8 cellular contexts compared by ENCODE assay signal in genomic region chr12:54306925-54307731, GRCh38. TPM values are rescaled to one million over a fixed set of nuclear protein-coding genes. Genes with fewer than 3 reads are reported as not detected.
DNase-seq lines count a peak whose midpoint lies in the region; ATAC-seq and TF ChIP-seq lines count a peak whose summit lies in the region.

No MANE protein-coding gene starts in this region.

- no peaks in the 10 kb centered on the region for H3K9me3 ChIP-seq in osteoblast (ENCODE audit: low read depth, low read length)

- H3K4me3 ChIP-seq in epithelial cell of esophagus (ENCODE audit: low read length) (no peak overlapping the region), osteoblast (ENCODE audit: insufficient read depth, low read length) (no peak overlapping the region)

- peaks cover 9% of the 10 kb centered on the region for H3K4me1 ChIP-seq in osteoblast (ENCODE audit: insufficient read depth, low read length)

- H3K36me3 ChIP-seq in osteoblast (ENCODE audit: insufficient read depth, low read length) = no peaks in the 10 kb centered on the region

- no peak overlapping the region for H2AFZ ChIP-seq in osteoblast (ENCODE audit: low read length)

- H3K4me2 ChIP-seq in osteoblast (ENCODE audit: insufficient read depth, low read length) = no peak overlapping the region

- peaks cover 11% of the 10 kb centered on the region for H3K27me3 ChIP-seq in osteoblast (ENCODE audit: insufficient read depth, low read length)

- no peaks in the 10 kb centered on the region for H3K79me2 ChIP-seq in osteoblast (ENCODE audit: insufficient read depth, low read length)

- no peak for ATAC-seq in HG03457 (IDR thresholded peaks at IDR 0.05; ENCODE audit: unreplicated experiment)

- H4K20me1 ChIP-seq in osteoblast (ENCODE audit: insufficient read depth, low read length) = no peaks in the 10 kb centered on the region

- TF ChIP-seq CTCF in epithelial cell of esophagus (IDR thresholded peaks at IDR 0.05; ENCODE audit: insufficient read depth, low read depth, low read length, missing control alignments) = no peak
- no peak for TF ChIP-seq CTCF in osteoblast (IDR thresholded peaks at IDR 0.05; ENCODE audit: extremely low read depth, low read depth, low read length)

- no peak overlapping the region for H3K27ac ChIP-seq in osteoblast (ENCODE audit: low read depth, low read length)

- DNase-seq in HPDE6-E6E7 (ENCODE audit: extremely low spot score) = peak; percentile 83
- peak; percentile 100 for DNase-seq in OCI-M1 (lab: John Stamatoyannopoulos, UW)
- DNase-seq in epithelial cell of esophagus (ENCODE audit: low read depth) = peak; percentile 97
- DNase-seq in osteoblast (ENCODE audit: insufficient read length, low spot score, missing footprints) = peak; percentile 69
- no peak for DNase-seq in GOT3 (lab: John Stamatoyannopoulos, UW)
- no peak for DNase-seq in nucleus accumbens (lab: John Stamatoyannopoulos, UW)
- no peak for DNase-seq in effector CD8-positive, alpha-beta T cell (lab: John Stamatoyannopoulos, UW)

RNA-seq across cellular contexts. Expression of gene NFE2, which starts 6.3 kb away (rescaled TPM):
- total RNA-seq in osteoblast = 1.4 and 2.7 TPM in 2 replicates

RNA-seq across cellular contexts. Expression of gene COPZ1, which starts 17.8 kb away (rescaled TPM):
- total RNA-seq in osteoblast = 96.9 and 104 TPM in 2 replicates

RNA-seq across cellular contexts. Expression of gene HNRNPA1, which starts 26.6 kb away (rescaled TPM):
- 217 and 232 TPM in 2 replicates for total RNA-seq in osteoblast

RNA-seq across cellular contexts. Expression of gene CBX5, which starts 27.2 kb away (rescaled TPM):
- 37.1 and 37.6 TPM in 2 replicates for total RNA-seq in osteoblast

RNA-seq across cellular contexts. Expression of gene GPR84, which starts 57.2 kb away (rescaled TPM):
- 0.36 TPM in 1 of 2 replicates, not detected in the other for total RNA-seq in osteoblast

Comparison
In these comparisons a context has a peak if more than half of its experiments do, and no peak if none do; other contexts are left out.
1. DNase-seq: peak in HPDE6-E6E7 (single experiment), OCI-M1 (single experiment), epithelial cell of esophagus (single experiment) and osteoblast (single experiment); none in GOT3 (single experiment), nucleus accumbens (0 of 56) and effector CD8-positive, alpha-beta T cell (single experiment).